Comparison of ENCODE assay signal across 9 cellular contexts in the genomic region with DNA sequence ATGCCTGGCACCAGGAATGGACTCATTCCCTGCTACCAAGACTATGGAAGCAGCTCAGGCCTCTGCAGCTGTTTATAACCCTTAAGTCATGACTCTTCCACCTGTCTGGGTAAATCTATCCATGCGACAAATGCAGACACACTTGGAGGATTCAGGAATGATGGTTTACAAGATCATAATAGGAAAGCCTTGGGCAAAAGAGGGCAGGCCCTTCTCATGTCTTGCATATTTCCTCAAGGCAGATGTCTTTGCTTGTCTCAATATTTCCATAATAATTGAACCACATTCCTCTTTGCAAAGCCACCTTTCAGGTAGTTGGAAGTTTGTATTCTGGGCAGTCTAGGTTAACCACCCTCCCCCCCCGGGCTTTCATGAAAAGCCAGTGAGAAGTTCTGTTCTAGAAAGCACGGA. TPM values are rescaled to one million over a fixed set of nuclear protein-coding genes. Genes with fewer than 3 reads are reported as not detected.
DNase-seq lines count a peak whose midpoint lies in the region; ATAC-seq and TF ChIP-seq lines count a peak whose summit lies in the region.
"Had no signal": no experiment of that assay in that cellular context is flagged by ENCODE, and none has a peak within 500 bp of the region (broad histone marks: within the 10 kb centered on the region; RNA-seq: fewer than 3 reads in every experiment).

No MANE protein-coding gene starts in this region.

- H3K4me3 ChIP-seq in transverse colon, result no peak overlapping the region
- H3K4me3 ChIP-seq: thyroid gland had no signal

- TF ChIP-seq POLR2A in transverse colon (IDR thresholded peaks at IDR 0.05), result no peak

- H3K36me3 ChIP-seq in transverse colon, result no peaks in the 10 kb centered on the region
- H3K36me3 ChIP-seq: thyroid gland had no signal

- WGBS in transverse colon (ENCODE audit: low coverage in 1 of 2), 2 donors, result 92% methylated on average over 3 of the region's 3 CpGs; no CpG with 5 or more reads in 1 of the 2 donors

- H3K27me3 ChIP-seq in transverse colon, result no peaks in the 10 kb centered on the region
- H3K27me3 ChIP-seq: thyroid gland had no signal

- H3K36me3 Mint-ChIP-seq in activated naive CD4-positive, alpha-beta T cell treated with anti-CD3 and anti-CD28 coated beads, Interleukin-2, amount 50 U/mL, for 24 hours, result no peaks in the 10 kb centered on the region
- H3K36me3 Mint-ChIP-seq in WTC11, result peaks cover 7% of the 10 kb centered on the region; the same call in 1 of the 2 replicates

- H3K9me3 Mint-ChIP-seq in activated naive CD4-positive, alpha-beta T cell treated with anti-CD3 and anti-CD28 coated beads, Interleukin-2, amount 50 U/mL, for 24 hours, result no peaks in the 10 kb centered on the region
- no peaks in the 10 kb centered on the region for H3K9me3 Mint-ChIP-seq in WTC11

- no peak for TF ChIP-seq CTCF in WTC11 (IDR thresholded peaks at IDR 0.05)
- no peak for TF ChIP-seq CTCF in transverse colon (IDR thresholded peaks at IDR 0.05)

- in situ Hi-C loops in transverse colon (cut with MboI; ENCODE audit: low pct_ligation_motif_present in 1 of 4, low pct_unique_long_range_greater_than_20kb in 1 of 4, low sequenced_read_pairs in 3 of 4), result no loop called here

- CTCF ChIA-PET in WTC11 (lab: Charles Lee), result interaction anchor here (0.5 to 2.3 kb wide), 10 partner anchors 17 to 770 kb away, joined by 3 to 18 read pairs (median 5); partner anchors contain the start of genes MIF4GD and NT5C

- peak overlapping the region; percentile 12 for H3K27ac Mint-ChIP-seq in activated naive CD4-positive, alpha-beta T cell treated with anti-CD3 and anti-CD28 coated beads, Interleukin-2, amount 50 U/mL, for 24 hours
- H3K27ac Mint-ChIP-seq in WTC11, result peak overlapping the region; percentile 94

- peak; percentile 4 for ATAC-seq in WTC11

- intact Hi-C loops in transverse colon (cut with DNase I; ENCODE audit: low total_unique reads), result no loop called here

- peaks cover 7 to 21% (median 17%) of the 10 kb centered on the region in 4 donors for H3K4me1 ChIP-seq in transverse colon

- no peak for TF ChIP-seq EP300 in transverse colon (IDR thresholded peaks at IDR 0.05; ENCODE audit: low read depth)

- H3K27me3 Mint-ChIP-seq in activated naive CD4-positive, alpha-beta T cell treated with anti-CD3 and anti-CD28 coated beads, Interleukin-2, amount 50 U/mL, for 24 hours, result no peaks in the 10 kb centered on the region
- peaks cover 3% of the 10 kb centered on the region; the same call in 1 of the 2 replicates for H3K27me3 Mint-ChIP-seq in WTC11 (ENCODE audit: low read depth)

- H3K9me3 ChIP-seq in transverse colon, result no peaks in the 10 kb centered on the region
- H3K9me3 ChIP-seq: thyroid gland had no signal

- no peak overlapping the region for H3K4me3 Mint-ChIP-seq in activated naive CD4-positive, alpha-beta T cell treated with anti-CD3 and anti-CD28 coated beads, Interleukin-2, amount 50 U/mL, for 24 hours
- H3K4me3 Mint-ChIP-seq in WTC11, result peak overlapping the region; percentile 81

- POLR2A ChIA-PET in WTC11 (lab: Charles Lee), result interaction anchor here (0.6 to 1.5 kb wide), 8 partner anchors 13 to 68 kb away, joined by 3 to 9 read pairs (median 4); partner anchors contain the start of genes NUP85 and SLC16A5

- peaks cover 36% of the 10 kb centered on the region for H3K4me1 Mint-ChIP-seq in activated naive CD4-positive, alpha-beta T cell treated with anti-CD3 and anti-CD28 coated beads, Interleukin-2, amount 50 U/mL, for 24 hours
- H3K4me1 Mint-ChIP-seq in WTC11, result peaks cover 43% of the 10 kb centered on the region

- peak overlapping the region; percentile 44 to 91 (median 74) for H3K27ac ChIP-seq in transverse colon
- H3K27ac ChIP-seq: thyroid gland had no signal

- no peak for DNase-seq in activated naive CD4-positive, alpha-beta T cell treated with Interleukin-2 at 50 U/mL for 16 hours
- DNase-seq in WTC11 (ENCODE audit: low spot score) (peak; percentile 23), islet precursor cell (peak; percentile 70), transverse colon (no peak), AML-193 (lab: John Stamatoyannopoulos, UW) (no peak), anterior cingulate cortex (lab: John Stamatoyannopoulos, UW) (no peak), HUDEP-2 (lab: John Stamatoyannopoulos, UW; ENCODE audit: unreplicated experiment in 76 of 76) (no peak)

TF ChIP-seq in WTC11, 78 proteins besides CTCF, POLR2A, EP300 and RAD21:
- TF ChIP-seq IRF2 (CRISPR knock-in tag; IDR thresholded peaks at IDR 0.05; ENCODE audit: borderline replicate concordance, low read depth) (no peak), ZNF425 (CRISPR knock-in tag; conservative IDR thresholded peaks at IDR 0.05) (no peak), ZNF232 (CRISPR knock-in tag; IDR thresholded peaks at IDR 0.05) (no peak), SOX15 (CRISPR knock-in tag; IDR thresholded peaks at IDR 0.05) (no peak), ZNF512 (CRISPR knock-in tag; IDR thresholded peaks at IDR 0.05; ENCODE audit: borderline replicate concordance) (no peak), ELF4 (CRISPR knock-in tag; IDR thresholded peaks at IDR 0.05; ENCODE audit: low read depth) (no peak), CDX4 (CRISPR knock-in tag; IDR thresholded peaks at IDR 0.05; ENCODE audit: borderline replicate concordance) (no peak), CBFB (CRISPR knock-in tag; IDR thresholded peaks at IDR 0.05; ENCODE audit: low read depth) (no peak), FOXP1 (CRISPR knock-in tag; IDR thresholded peaks at IDR 0.05; ENCODE audit: borderline replicate concordance) (no peak), ZNF423 (CRISPR knock-in tag; IDR thresholded peaks at IDR 0.05) (no peak)
TF ChIP-seq in WTC11: peak in this region for 0.

RNA-seq across cellular contexts. Expression of gene JPT1, which starts 0.9 kb away (rescaled TPM):
- total RNA-seq in WTC11 (2021) (289 to 341 TPM (median 300 TPM) in 3 replicates), transverse colon (100 to 1,000 TPM in 3 of 4 donors, 10 to 100 TPM in 1; 61.7 to 293 (median 219) TPM)

RNA-seq across cellular contexts. Expression of gene NT5C, which starts 23.7 kb away (rescaled TPM):
- total RNA-seq in WTC11 (2021), result 91.0 to 102 TPM (median 96.9 TPM) in 3 replicates
- total RNA-seq in transverse colon, result 100 to 1,000 TPM; 162 to 247 (median 208) TPM

RNA-seq across cellular contexts. Expression of gene SUMO2, which starts 27.6 kb away (rescaled TPM):
- total RNA-seq in WTC11 (2021) (650 to 764 TPM (median 757 TPM) in 3 replicates), transverse colon (10 to 100 TPM in 3 of 4 donors, 1 to 10 TPM in 1; 6.4 to 56.5 (median 47.9) TPM)

RNA-seq across cellular contexts. Expression of gene ARMC7, which starts 45.4 kb away (rescaled TPM):
- total RNA-seq in WTC11 (2021) (13.2 to 15.9 TPM (median 14.8 TPM) in 3 replicates), transverse colon (10 to 100 TPM in 3 of 4 donors, 1 to 10 TPM in 1; 8.2 to 41.1 (median 21.4) TPM)

RNA-seq across cellular contexts. Expression of gene NUP85, which starts 50.3 kb away (rescaled TPM):
- total RNA-seq in WTC11 (2021), result 89.7 to 109 TPM (median 95.1 TPM) in 3 replicates
- 100 to 1,000 TPM in 1 of 4 donors, 10 to 100 TPM in 3; 13.1 to 204 (median 31.8) TPM for total RNA-seq in transverse colon

Comparison
In these comparisons a context has a peak if more than half of its experiments do, and no peak if none do; other contexts are left out.
1. DNase-seq: peak in WTC11 (single experiment) and islet precursor cell (single experiment); none in activated naive CD4-positive, alpha-beta T cell treated with Interleukin-2 at 50 U/mL for 16 hours (single experiment), transverse colon (single experiment), AML-193 (0 of 2), anterior cingulate cortex (0 of 58) and HUDEP-2 (0 of 76).
2. RNA of gene SUMO2, which starts 27.6 kb away (total RNA-seq): 650 to 764 TPM in WTC11; 6.4 to 56.5 TPM in transverse colon; every median in the first group is over 10 times any median in the second.